ENCODE assay signal across 8 cellular contexts in genomic region chr14:102139248-102140026, GRCh38. TPM values are rescaled to one million over a fixed set of nuclear protein-coding genes. Genes with fewer than 3 reads are reported as not detected.
DNase-seq lines count a peak whose midpoint lies in the region; ATAC-seq, FAIRE-seq and TF ChIP-seq lines count a peak whose summit lies in the region.

Gene WDR20 (plus strand): TSS chr14:102139897. CDS start chr14:102139924, 27 bp downstream.

- POLR2A ChIA-PET in H1 (lab: Charles Lee; ENCODE audit: partially characterized antibody), result interaction anchor here (0.6 to 2.2 kb wide), 11 partner anchors 9 to 1929 kb away, joined by 3 to 8 read pairs (median 5); partner anchors contain the start of gene MOK

- no peak for TF ChIP-seq EP300 in H1 (IDR thresholded peaks at IDR 0.05; ENCODE audit: borderline replicate concordance in 1 of 2, low read depth in 2 of 2, low read length in 2 of 2)

- peak within 1 kb of the TSS; percentile 93 for H2AFZ ChIP-seq in H1 (ENCODE audit: low read length)

- H3K56ac ChIP-seq in H1 (replicated peaks; ENCODE audit: insufficient read length, low read depth, low read length), result peak within 1 kb of the TSS; percentile 87
- H3K56ac ChIP-seq in mesendoderm (ENCODE audit: low read length), result peak within 1 kb of the TSS; percentile 99

- ATAC-seq in GM21367 (IDR thresholded peaks at IDR 0.05; ENCODE audit: unreplicated experiment), result peak; percentile 90

- H3K18ac ChIP-seq in H1 (ENCODE audit: extremely low read depth, low read length) (peak within 1 kb of the TSS; percentile 90), mesendoderm (ENCODE audit: low read length) (peak within 1 kb of the TSS; percentile 63)

- H3K4me1 ChIP-seq in H1 (replicated peaks in 1 of 4; ENCODE audit: control insufficient read depth in 3 of 4, insufficient read depth in 4 of 4, low read length in 3 of 4), result peaks cover 0 to 12% (median 2%) of the 10 kb centered on the region in 4 experiments; a peak in 4 of 7 replicates
- H3K4me1 ChIP-seq in mesendoderm (ENCODE audit: control insufficient read depth, low read depth, low read length), result peaks cover 2% of the 10 kb centered on the region

- H4K91ac ChIP-seq in H1 (replicated peaks; ENCODE audit: insufficient read length, low read length), result peak within 1 kb of the TSS; percentile 86

- peak within 1 kb of the TSS; percentile 84 to 98 (median 92) for H3K4me3 ChIP-seq in H1 (ENCODE audit: extremely low read depth in 1 of 4, insufficient read depth in 2 of 4, low read depth in 3 of 4, low read length in 4 of 4)
- peak within 1 kb of the TSS; percentile 100 for H3K4me3 ChIP-seq in mesendoderm (ENCODE audit: low read length)

- FAIRE-seq in HTR-8/SVneo (lab: Jason Lieb, UNC), result peak; percentile 99
- FAIRE-seq in H1 (lab: Jason Lieb, UNC), result peak; percentile 50

- H3K9ac ChIP-seq in H1 (replicated peaks in 1 of 4; ENCODE audit: extremely low read depth in 1 of 4, low read depth in 3 of 4, low read length in 3 of 4) (peak within 1 kb of the TSS; percentile 93 to 96 (median 95)), mesendoderm (ENCODE audit: low read length) (peak within 1 kb of the TSS; percentile 99)

- H2BK12ac ChIP-seq in H1 (ENCODE audit: low read depth, low read length), result no peak within 1 kb of the TSS

- CTCF ChIA-PET in H1 (lab: Charles Lee; ENCODE audit: partially characterized antibody), result interaction anchor here (0.6 to 1.2 kb wide), 4 partner anchors 11 to 157 kb away, joined by 3 to 5 read pairs (median 4); no protein-coding TSS in a partner anchor

- no peak within 1 kb of the TSS for H3K23ac ChIP-seq in H1 (ENCODE audit: insufficient read length)
- peak within 1 kb of the TSS; percentile 89 for H3K23ac ChIP-seq in mesendoderm (ENCODE audit: low read length)

- no peak within 1 kb of the TSS for H2BK20ac ChIP-seq in H1 (ENCODE audit: low read length)

- peak within 1 kb of the TSS; percentile 72 for H3K4ac ChIP-seq in H1 (replicated peaks; ENCODE audit: insufficient read length, low read depth, low read length)
- peak within 1 kb of the TSS; percentile 77 for H3K4ac ChIP-seq in mesendoderm (ENCODE audit: low read depth, low read length)

- no peak within 1 kb of the TSS for H3K14ac ChIP-seq in H1 (ENCODE audit: insufficient read length)

- H2AK5ac ChIP-seq in H1 (ENCODE audit: low read depth, low read length) (no peak within 1 kb of the TSS), mesendoderm (ENCODE audit: low read length) (no peak within 1 kb of the TSS)

- peaks cover 7 to 54% of the 10 kb centered on the region in 2 experiments for H3K79me2 ChIP-seq in H1 (ENCODE audit: control insufficient read depth in 1 of 2, insufficient read depth in 2 of 2, low read length in 2 of 2)
- H3K79me2 ChIP-seq in mesendoderm (ENCODE audit: control insufficient read depth, insufficient read depth, low read length), result peaks cover 24% of the 10 kb centered on the region

- peaks cover 0 to 2% of the 10 kb centered on the region in 2 experiments for H4K20me1 ChIP-seq in H1 (replicated peaks in 1 of 2; ENCODE audit: control insufficient read depth in 1 of 2, insufficient read depth in 2 of 2, low read length in 2 of 2)

- no peaks in the 10 kb centered on the region for H3K9me3 ChIP-seq in H1 (ENCODE audit: insufficient read depth in 2 of 2, low read depth in 1 of 2, low read length in 1 of 2)

- H2BK15ac ChIP-seq in H1 (ENCODE audit: low read length) (no peak within 1 kb of the TSS), mesendoderm (replicated peaks; ENCODE audit: low read depth) (no peak within 1 kb of the TSS)

- TF ChIP-seq POLR2A in H1 (IDR thresholded peaks at IDR 0.05; ENCODE audit: control extremely low read depth in 1 of 2, low read depth in 2 of 2, low read length in 2 of 2), result peak; percentile 81 to 88

- H3K36me3 ChIP-seq in H1 (ENCODE audit: control insufficient read depth in 2 of 4, insufficient read depth in 4 of 4, low read length in 3 of 4) (peaks cover 0 to 7% (median 2%) of the 10 kb centered on the region in 4 experiments; a peak in 1 of 8 replicates), mesendoderm (ENCODE audit: control insufficient read depth, insufficient read depth, low read length) (no peaks in the 10 kb centered on the region)

- no peak for TF ChIP-seq CTCF in H1 (IDR thresholded peaks at IDR 0.05; ENCODE audit: control extremely low read depth in 1 of 3, insufficient read depth in 1 of 3, low read depth in 1 of 3, low read length in 3 of 3)

- TF ChIP-seq RAD21 in H1 (IDR thresholded peaks at IDR 0.05 in 1 of 2, conservative IDR thresholded peaks at IDR 0.05 in 1 of 2; ENCODE audit: low read depth in 2 of 2, low read length in 2 of 2), result no peak

- peaks cover 9% of the 10 kb centered on the region for H3K79me1 ChIP-seq in H1 (ENCODE audit: low read depth, low read length)
- peaks cover 6% of the 10 kb centered on the region for H3K79me1 ChIP-seq in mesendoderm (ENCODE audit: low read length)

- H3K4me2 ChIP-seq in H1 (ENCODE audit: insufficient read depth in 1 of 2, low read depth in 2 of 2, low read length in 2 of 2) (peak within 1 kb of the TSS; percentile 91 to 99), mesendoderm (ENCODE audit: low read length) (peak within 1 kb of the TSS; percentile 92)

- H4K5ac ChIP-seq in H1 (ENCODE audit: insufficient read length, low read depth, low read length) (peak within 1 kb of the TSS; percentile 85), mesendoderm (ENCODE audit: low read length) (no peak within 1 kb of the TSS)

- H3K23me2 ChIP-seq in H1 (ENCODE audit: low read depth, low read length), result no peaks in the 10 kb centered on the region; the same call in 1 of the 2 replicates

- in situ Hi-C loops in Caki2 (cut with HindIII; ENCODE audit: low pct_unique_long_range_greater_than_20kb, low sequenced_read_pairs), result no loop called here

- H3K27me3 ChIP-seq in H1 (replicated peaks in 1 of 4; ENCODE audit: control insufficient read depth in 3 of 4, extremely low read depth in 1 of 4, insufficient read depth in 3 of 4, low read length in 3 of 4), result no peaks in the 10 kb centered on the region
- H3K27me3 ChIP-seq in mesendoderm (ENCODE audit: insufficient read depth, low read length, poor library complexity), result no peaks in the 10 kb centered on the region

- H4K8ac ChIP-seq in H1 (ENCODE audit: extremely low read depth, insufficient read depth, low read length) (peak within 1 kb of the TSS; percentile 99; the same call in 1 of the 2 replicates), mesendoderm (ENCODE audit: low read depth, low read length) (no peak within 1 kb of the TSS)

- no peak within 1 kb of the TSS for H2BK120ac ChIP-seq in H1 (replicated peaks; ENCODE audit: low read depth, low read length)
- no peak within 1 kb of the TSS for H2BK120ac ChIP-seq in mesendoderm (ENCODE audit: low read depth, low read length)

- peak within 1 kb of the TSS; percentile 89 for H3K27ac ChIP-seq in H1 (ENCODE audit: low read depth, low read length)
- H3K27ac ChIP-seq in mesendoderm (ENCODE audit: low read depth, low read length), result peak within 1 kb of the TSS; percentile 53

- peak within 1 kb of the TSS; percentile 95 for H2BK5ac ChIP-seq in H1 (ENCODE audit: low read depth, low read length)
- H2BK5ac ChIP-seq in mesendoderm (ENCODE audit: low read length), result peak within 1 kb of the TSS; percentile 88

- 1% methylated on average over 59 of the region's 67 CpGs; no CpG with 5 or more reads in 1 of the 2 experiments for WGBS in H1 (ENCODE audit: extremely low coverage in 1 of 2, insufficient coverage in 1 of 2, insufficient read length in 1 of 2, insufficient replicate concordance in 2 of 2, low coverage in 1 of 2, low lambda C conversion rate in 2 of 2, missing lambda C conversion rate in 1 of 2), 2 experiments
- no CpG with 5 or more reads among the region's 67 CpGs for WGBS in mesendoderm (ENCODE audit: extremely low coverage, insufficient coverage, low lambda C conversion rate)

- peak; percentile 94 for DNase-seq in Caki2 (ENCODE audit: low read depth)
- peak; percentile 98 for DNase-seq in HTR-8/SVneo (ENCODE audit: insufficient read length, low spot score)
- DNase-seq in NOMO-1 treated with DMSO at 0.1 percent for 48 hours (lab: John Stamatoyannopoulos, UW; ENCODE audit: unreplicated experiment), result peak; percentile 94
- DNase-seq in activated CD8-positive, alpha-beta memory T cell treated with anti-CD3 and anti-CD28 coated beads for 4 hours (ENCODE audit: low read depth in 2 of 2), result peak; percentile 98 to 99
- DNase-seq in H1 (ENCODE audit: low read depth in 1 of 2, low spot score in 2 of 2), result peak; percentile 94 to 100
- DNase-seq in mesendoderm, result peak; percentile 99
- peak; percentile 97 for DNase-seq in stimulated activated CD8-positive, alpha-beta memory T cell treated with anti-CD3 and anti-CD28 coated beads, Interleukin-15, amount 100 ng/mL, for 1 hour (ENCODE audit: low read depth)

TF ChIP-seq in H1, 55 proteins besides CTCF, POLR2A, EP300 and RAD21 (continues in another document):
- TF ChIP-seq MAX (IDR thresholded peaks at IDR 0.05), result peak; percentile 78
- TF ChIP-seq PHF8 (conservative IDR thresholded peaks at IDR 0.05; ENCODE audit: low read depth, low read length), result peak; percentile 95
- TF ChIP-seq SIN3A (conservative IDR thresholded peaks at IDR 0.05 in 1 of 2, IDR thresholded peaks at IDR 0.05 in 1 of 2; ENCODE audit: low read depth in 1 of 2, low read length in 2 of 2), result peak in 1 of 2 experiments; percentile 51; a peak in 2 of 4 replicates
- no peak for TF ChIP-seq JUN (IDR thresholded peaks at IDR 0.05; ENCODE audit: low read depth, low read length)
- TF ChIP-seq POLR2AphosphoS5 (IDR thresholded peaks at IDR 0.05; ENCODE audit: low read depth, low read length), result peak; percentile 77; the same call in 1 of the 2 replicates
- peak; percentile 48; the same call in 1 of the 2 replicates for TF ChIP-seq NRF1 (IDR thresholded peaks at IDR 0.05; ENCODE audit: low read depth, low read length)
- TF ChIP-seq HDAC2 (IDR thresholded peaks at IDR 0.05; ENCODE audit: borderline replicate concordance in 1 of 2, low read depth in 2 of 2, low read length in 2 of 2), result peak in 1 of 2 experiments; percentile 17; a peak in 1 of 4 replicates

RNA-seq across cellular contexts. Expression of gene WDR20, which starts in this region (rescaled TPM):
- 17.0 and 30.0 TPM in 2 replicates for total RNA-seq in Caki2 (2014; rRNA removed; shearing (Covaris generic); ENCODE audit: low replicate concordance)
- total RNA-seq in H1 (2021; fragmentation: NEBNext Ultra II Directional; extraction: Animal tissue kit (Norgen Biotek cat#: 25700)), result 26.6 and 26.7 TPM in 2 replicates
- polyA plus RNA-seq in H1 (2011; rRNA removed), result 10.9 and 11.2 TPM in 2 replicates
- 14.2 TPM for polyA plus RNA-seq in H1 (2011; cell fraction: cytosol; rRNA removed)
- polyA plus RNA-seq in H1 (2011; cell fraction: nucleus; rRNA removed), result 14.9 TPM
- polyA plus RNA-seq in H1 (2012, experiment 1 of 2), result 15.3 to 17.9 TPM (median 15.8 TPM) in 4 replicates
- 4.0 TPM for polyA plus RNA-seq in H1 (2012, experiment 2 of 2)
- polyA plus RNA-seq in H1 (2013, experiment 1 of 2), result 13.7 TPM
- 13.7 TPM for polyA plus RNA-seq in H1 (2013, experiment 2 of 2)
- 35.7 and 35.9 TPM in 2 replicates for polyA minus RNA-seq in H1 (2011; rRNA and poly(A)+ RNA removed)
- polyA minus RNA-seq in H1 (2011; cell fraction: cytosol; rRNA and poly(A)+ RNA removed), result 19.2 TPM
- polyA minus RNA-seq in H1 (2011; cell fraction: nucleus; rRNA and poly(A)+ RNA removed), result 35.8 TPM
- polyA plus RNA-seq in mesendoderm (2013, experiment 1 of 2), result 15.4 TPM
- polyA plus RNA-seq in mesendoderm (2013, experiment 2 of 2), result 14.5 TPM

Comparison
In these comparisons a context has a peak if more than half of its experiments do, and no peak if none do; other contexts are left out.
1. Peak in every context shown above with its lines: DNase-seq, ATAC-seq, H3K4me3 ChIP-seq and H3K27ac ChIP-seq.